8 cellular contexts compared by ENCODE assay signal in genomic region chr3:38496131-38496910, GRCh38. TPM values are rescaled to one million over a fixed set of nuclear protein-coding genes. Genes with fewer than 3 reads are reported as not detected.
DNase-seq lines count a peak whose midpoint lies in the region; ATAC-seq and TF ChIP-seq lines count a peak whose summit lies in the region.

Gene EXOG (plus strand): TSS chr3:38496340. CDS start chr3:38496368, 28 bp downstream.

- CTCF ChIA-PET in activated CD4-positive, alpha-beta T cell treated with anti-CD3 and anti-CD28 coated beads, Interleukin-2, amount 10 ng/mL, durations not matched to agents 7 days and 5 days (lab: Charles Lee): interaction anchor here (0.7 to 2.1 kb wide), 11 partner anchors 12 to 937 kb away, joined by 3 to 10 read pairs (median 6); partner anchors contain the start of gene XYLB

- POLR2A ChIA-PET in activated CD4-positive, alpha-beta T cell treated with anti-CD3 and anti-CD28 coated beads, Interleukin-2, amount 10 ng/mL, durations not matched to agents 7 days and 5 days (lab: Charles Lee): interaction anchor here (0.6 kb wide), 1 partner anchor 214 kb away, joined by 4 read pairs; no protein-coding TSS in a partner anchor

- no peaks in the 10 kb centered on the region for H3K9me3 Mint-ChIP-seq in CD14-positive monocyte
- no peaks in the 10 kb centered on the region for H3K9me3 Mint-ChIP-seq in activated CD4-positive, alpha-beta T cell treated with anti-CD3 and anti-CD28 coated beads, Interleukin-2, amount 10 ng/mL, durations not matched to agents 7 days and 5 days

- peaks cover 8% of the 10 kb centered on the region for H3K4me1 Mint-ChIP-seq in CD14-positive monocyte
- H3K4me1 Mint-ChIP-seq in activated CD4-positive, alpha-beta T cell treated with anti-CD3 and anti-CD28 coated beads, Interleukin-2, amount 10 ng/mL, durations not matched to agents 7 days and 5 days: peaks cover 21% of the 10 kb centered on the region

- peak within 1 kb of the TSS; percentile 96 for H3K4me3 Mint-ChIP-seq in CD14-positive monocyte
- H3K4me3 Mint-ChIP-seq in activated CD4-positive, alpha-beta T cell treated with anti-CD3 and anti-CD28 coated beads, Interleukin-2, amount 10 ng/mL, durations not matched to agents 7 days and 5 days: peak within 1 kb of the TSS; percentile 98

- H3K27ac Mint-ChIP-seq in CD14-positive monocyte: peak within 1 kb of the TSS; percentile 82 to 95 (median 91)
- peak within 1 kb of the TSS; percentile 93 for H3K27ac Mint-ChIP-seq in activated CD4-positive, alpha-beta T cell treated with anti-CD3 and anti-CD28 coated beads, Interleukin-2, amount 10 ng/mL, durations not matched to agents 7 days and 5 days

- DNase-seq in CD14-positive monocyte (ENCODE audit: low spot score) (peak; percentile 94), NCI-H69 (lab: John Stamatoyannopoulos, UW) (peak; percentile 90), dedifferentiated amniotic fluid mesenchymal stem cell (ENCODE audit: extremely low spot score) (peak; percentile 94), left lobe of liver (ENCODE audit: low spot score) (peak; percentile 95)
- peak; percentile 96 for DNase-seq in activated CD4-positive, alpha-beta T cell treated with anti-CD3 and anti-CD28 coated beads, Interleukin-2, amount 10 ng/mL, durations not matched to agents 7 days and 5 days
- peak; percentile 91 for DNase-seq in stimulated activated CD4-positive, alpha-beta T cell treated with anti-CD3 and anti-CD28 coated beads, Interleukin-2, amount 100 ng/mL, for 4 hours (ENCODE audit: low read depth)

- peak; percentile 85 for TF ChIP-seq CTCF in CD14-positive monocyte (IDR thresholded peaks at IDR 0.05)

- intact Hi-C loops in CD14-positive monocyte (cut with micrococcal nuclease): no loop called here

- peak; percentile 89 for ATAC-seq in GM19351 (IDR thresholded peaks at IDR 0.05; ENCODE audit: unreplicated experiment)
- ATAC-seq in HG03520 (IDR thresholded peaks at IDR 0.05; ENCODE audit: unreplicated experiment): peak; percentile 85
- ATAC-seq in left lobe of liver: peak; percentile 99

- peaks cover 0 to 2% (median 1%) of the 10 kb centered on the region in 3 donors for H3K27me3 Mint-ChIP-seq in CD14-positive monocyte (ENCODE audit: low read depth in 3 of 3)
- no peaks in the 10 kb centered on the region for H3K27me3 Mint-ChIP-seq in activated CD4-positive, alpha-beta T cell treated with anti-CD3 and anti-CD28 coated beads, Interleukin-2, amount 10 ng/mL, durations not matched to agents 7 days and 5 days

- H3K36me3 Mint-ChIP-seq in CD14-positive monocyte: peaks cover 6 to 22% of the 10 kb centered on the region in 2 donors
- H3K36me3 Mint-ChIP-seq in activated CD4-positive, alpha-beta T cell treated with anti-CD3 and anti-CD28 coated beads, Interleukin-2, amount 10 ng/mL, durations not matched to agents 7 days and 5 days (ENCODE audit: low read depth): peaks cover 21% of the 10 kb centered on the region

RNA-seq across cellular contexts. Expression of gene EXOG, which starts in this region (rescaled TPM):
- polyA plus RNA-seq in CD14-positive monocyte: 1 to 10 TPM; 1.6 to 2.4 TPM
- total RNA-seq in activated CD4-positive, alpha-beta T cell treated with anti-CD3 and anti-CD28 coated beads, Interleukin-2, amount 10 ng/mL, durations not matched to agents 7 days and 5 days: 10 to 100 TPM; 25.5 to 28.1 TPM
- total RNA-seq in left lobe of liver: 3.7 TPM

Comparison
In these comparisons a context has a peak if more than half of its experiments do, and no peak if none do; other contexts are left out.
1. Peak in every context shown above with its lines: DNase-seq and ATAC-seq.